In genomic region chr1:216601427-216601751, GRCh38 we compare ENCODE assay signal across 9 cellular contexts.
DNase-seq lines count a peak whose midpoint lies in the region; TF ChIP-seq lines count a peak whose summit lies in the region.
"Had no signal": no experiment of that assay in that cellular context is flagged by ENCODE, and none has a peak within 500 bp of the region (broad histone marks: within the 10 kb centered on the region; RNA-seq: fewer than 3 reads in every experiment).

No MANE protein-coding gene starts in this region.

- no peak for DNase-seq in BE2C
- DNase-seq in HL-60 (ENCODE audit: low read depth in 1 of 2, low spot score in 1 of 2) = no peak
- no peak for DNase-seq in endodermal cell
- no peak for DNase-seq in SKM-1 (lab: John Stamatoyannopoulos, UW; ENCODE audit: unreplicated experiment)
- no peak for DNase-seq in kidney tubule cell (ENCODE audit: low spot score)
- no peak for DNase-seq in COR-L47 (lab: John Stamatoyannopoulos, UW)
- no peak for DNase-seq in AML-193 (lab: John Stamatoyannopoulos, UW)
- DNase-seq: KBM-7 had no signal

- H3K4me1 Mint-ChIP-seq in endodermal cell = peaks cover 61% of the 10 kb centered on the region

- no peaks in the 10 kb centered on the region for H4K20me1 ChIP-seq in neural cell (ENCODE audit: insufficient read depth)

- H3K9ac ChIP-seq in endodermal cell (ENCODE audit: extremely low read depth, low read length, poor library complexity, severe bottlenecking) (no peak overlapping the region), neural cell (ENCODE audit: low read length) (peak overlapping the region; percentile 51)

- H3K4me1 ChIP-seq in BE2C (peaks cover 50% of the 10 kb centered on the region), endodermal cell (ENCODE audit: control insufficient read depth, insufficient read depth, low read length) (peaks cover 13% of the 10 kb centered on the region)

- H3K27ac ChIP-seq in HL-60 (replicated peaks) (no peak overlapping the region), endodermal cell (ENCODE audit: low read depth, low read length) (no peak overlapping the region), neural cell (ENCODE audit: low read length) (no peak overlapping the region)

- no peak for TF ChIP-seq RAD21 in neural cell (conservative IDR thresholded peaks at IDR 0.05)

- H3K36me3 Mint-ChIP-seq in endodermal cell (ENCODE audit: low read depth) = no peaks in the 10 kb centered on the region

- H3K4me3 Mint-ChIP-seq in endodermal cell = peak overlapping the region; percentile 63

- no peaks in the 10 kb centered on the region for H3K9me2 ChIP-seq in neural cell (ENCODE audit: insufficient read depth, low read length)

- H3K36me3 ChIP-seq in BE2C (no peaks in the 10 kb centered on the region), endodermal cell (ENCODE audit: control insufficient read depth, insufficient read depth, low read length) (no peaks in the 10 kb centered on the region), neural cell (ENCODE audit: insufficient read depth, low read length) (no peaks in the 10 kb centered on the region)

- no peak for TF ChIP-seq EP300 in neural cell (conservative IDR thresholded peaks at IDR 0.05; ENCODE audit: poor library complexity, severe bottlenecking)

- H3K79me2 ChIP-seq in neural cell (replicated peaks; ENCODE audit: insufficient read depth, low read length) = no peaks in the 10 kb centered on the region

- peak overlapping the region; percentile 65 for H3K27ac Mint-ChIP-seq in endodermal cell

- H3K4me3 ChIP-seq in BE2C (ENCODE audit: low read depth, low read length) = peak overlapping the region; percentile 69
- H3K4me3 ChIP-seq in HL-60 (replicated peaks; ENCODE audit: insufficient read depth, low read length) = peak overlapping the region; percentile 25
- peak overlapping the region; percentile 66 for H3K4me3 ChIP-seq in endodermal cell (ENCODE audit: low read length)
- peak overlapping the region; percentile 63 for H3K4me3 ChIP-seq in neural cell (ENCODE audit: low read length)

- H3K27me3 ChIP-seq in BE2C (no peaks in the 10 kb centered on the region), HL-60 (ENCODE audit: insufficient read depth, poor library complexity, severe bottlenecking) (peaks cover 9% of the 10 kb centered on the region), endodermal cell (ENCODE audit: control insufficient read depth, insufficient read depth, low read length, poor library complexity, severe bottlenecking) (no peaks in the 10 kb centered on the region), neural cell (ENCODE audit: insufficient read depth, low read depth, low read length) (peaks cover 6% of the 10 kb centered on the region)

- H3K9me3 ChIP-seq in BE2C = no peaks in the 10 kb centered on the region
- no peaks in the 10 kb centered on the region for H3K9me3 ChIP-seq in endodermal cell (ENCODE audit: control insufficient read depth, low read length)
- no peaks in the 10 kb centered on the region for H3K9me3 ChIP-seq in neural cell (ENCODE audit: low read length)

- WGBS in endodermal cell (ENCODE audit: insufficient coverage in 1 of 2, insufficient read length in 1 of 2), 2 experiments = 34 to 42% methylated on average over 5 to 7 of the region's 7 CpGs

- no peak for TF ChIP-seq CTCF in BE2C (IDR thresholded peaks at IDR 0.05; ENCODE audit: low read depth, low read length)
- no peak for TF ChIP-seq CTCF in HL-60 (IDR thresholded peaks at IDR 0.05; ENCODE audit: insufficient read depth, low read length)
- no peak for TF ChIP-seq CTCF in endodermal cell (conservative IDR thresholded peaks at IDR 0.05)
- TF ChIP-seq CTCF in neural cell (IDR thresholded peaks at IDR 0.05; ENCODE audit: poor library complexity, severe bottlenecking) = no peak

- no peaks in the 10 kb centered on the region for H3K9me3 Mint-ChIP-seq in endodermal cell

- no peak overlapping the region for H2AFZ ChIP-seq in neural cell (ENCODE audit: low read depth, low read length)

- H3K27me3 Mint-ChIP-seq in endodermal cell (ENCODE audit: insufficient read depth) = no peaks in the 10 kb centered on the region

- no peak overlapping the region for H3K4me2 ChIP-seq in neural cell (ENCODE audit: low read length)

- no peaks in the 10 kb centered on the region for H3F3A ChIP-seq in neural cell (ENCODE audit: insufficient read depth, low read length, poor library complexity, severe bottlenecking)

TF ChIP-seq in neural cell, 6 proteins besides CTCF, POLR2A, EP300 and RAD21:
- no peak for TF ChIP-seq MXI1 (conservative IDR thresholded peaks at IDR 0.05; ENCODE audit: poor library complexity, severe bottlenecking)
- TF ChIP-seq REST (IDR thresholded peaks at IDR 0.05; ENCODE audit: borderline replicate concordance) = no peak
- no peak for TF ChIP-seq POLR2AphosphoS5 (IDR thresholded peaks at IDR 0.05)
- no peak for TF ChIP-seq EZH2 (IDR thresholded peaks at IDR 0.05; ENCODE audit: borderline replicate concordance, insufficient read depth, low read length, poor library complexity, severe bottlenecking)
- TF ChIP-seq SMC3 (conservative IDR thresholded peaks at IDR 0.05; ENCODE audit: poor library complexity) = no peak
- no peak for TF ChIP-seq TAF1 (IDR thresholded peaks at IDR 0.05; ENCODE audit: low read depth)
